ENCODE assay signal across 1 cellular context in genomic region chr1:211635602-211636205, GRCh38.
TF ChIP-seq lines count a peak whose summit lies in the region.

No MANE protein-coding gene starts in this region.

TF ChIP-seq in IMR-90, 13 proteins besides CTCF, POLR2A, EP300 and RAD21:
- 0 out of 2 replicates have a peak, but pooled peaks have one; percentile 28 for TF ChIP-seq CEBPB (IDR thresholded peaks at IDR 0.05; ENCODE audit: low read depth, low read length)
- TF ChIP-seq MXI1 (IDR thresholded peaks at IDR 0.05; ENCODE audit: borderline replicate concordance, low read depth, low read length), result no peak
